Comparison of ENCODE assay signal across 12 cellular contexts in the genomic region with DNA sequence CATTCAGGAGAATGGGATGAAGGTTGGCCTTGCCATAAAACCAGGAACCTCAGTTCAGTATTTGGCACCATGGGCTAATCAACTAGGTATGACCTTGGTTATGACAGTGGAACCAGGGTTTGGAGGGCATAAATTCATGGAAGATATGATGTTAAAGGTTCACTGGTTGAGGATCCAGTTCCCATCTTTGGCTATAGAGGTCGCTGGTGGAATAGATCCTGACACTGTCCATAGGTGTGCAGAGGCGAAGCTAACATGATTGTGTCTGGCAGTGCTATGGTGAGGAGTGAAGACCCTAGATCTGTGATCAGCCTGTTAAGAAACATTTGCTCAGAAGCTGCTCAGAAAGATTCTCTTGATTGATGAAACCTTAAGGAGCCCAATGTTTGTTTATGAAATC. TPM values are rescaled to one million over a fixed set of nuclear protein-coding genes. Genes with fewer than 3 reads are reported as not detected.
DNase-seq lines count a peak whose midpoint lies in the region; ATAC-seq and TF ChIP-seq lines count a peak whose summit lies in the region.
"Had no signal": no experiment of that assay in that cellular context is flagged by ENCODE, and none has a peak within 500 bp of the region (broad histone marks: within the 10 kb centered on the region; RNA-seq: fewer than 3 reads in every experiment).

No MANE protein-coding gene starts in this region.

- H3K27ac Mint-ChIP-seq in IgD-negative memory B cell (peak overlapping the region in 2 of 3 donors; percentile 10 to 44), chondrocyte (ENCODE audit: unreplicated experiment) (no peak overlapping the region)

- no peaks in the 10 kb centered on the region for H3K9me3 Mint-ChIP-seq in IgD-negative memory B cell
- H3K9me3 Mint-ChIP-seq in chondrocyte (ENCODE audit: low read depth): peaks cover 3% of the 10 kb centered on the region

- H3K9me3 ChIP-seq in DND-41 (ENCODE audit: insufficient read depth, low read length, severe bottlenecking) (no peaks in the 10 kb centered on the region), ovary (peaks cover 0 to 3% of the 10 kb centered on the region in 2 donors)
- H3K9me3 ChIP-seq: adrenal gland, stomach had no signal

- H3K4me3 Mint-ChIP-seq in IgD-negative memory B cell (no peak overlapping the region), chondrocyte (ENCODE audit: unreplicated experiment) (no peak overlapping the region)

- H3K4me1 ChIP-seq in DND-41 (ENCODE audit: insufficient read depth, low read length) (peaks cover 25% of the 10 kb centered on the region), ovary (ENCODE audit: insufficient read depth) (peaks cover 8% of the 10 kb centered on the region)

- H3K36me3 ChIP-seq in DND-41 (ENCODE audit: insufficient read depth, low read length) (peaks cover 27% of the 10 kb centered on the region), ovary (no peaks in the 10 kb centered on the region)
- H3K36me3 ChIP-seq: adrenal gland, stomach had no signal

- intact Hi-C loops in ovary (cut with DNase I): no loop called here

- H4K20me1 ChIP-seq in DND-41 (ENCODE audit: insufficient read depth, low read length): peaks cover 17% of the 10 kb centered on the region

- no peak overlapping the region for H3K4me2 ChIP-seq in DND-41 (ENCODE audit: insufficient read depth, low read length)

- H3K36me3 Mint-ChIP-seq in IgD-negative memory B cell (peaks cover 2% of the 10 kb centered on the region), chondrocyte (ENCODE audit: low read depth) (no peaks in the 10 kb centered on the region)

- DNase-seq in DND-41: no peak
- DNase-seq in chondrocyte (ENCODE audit: low spot score): no peak
- peak; percentile 41 to 44 for DNase-seq in lung microvascular endothelial cell (ENCODE audit: low read depth in 2 of 2)
- DNase-seq in NCI-H2081 (lab: John Stamatoyannopoulos, UW): no peak
- DNase-seq in ovary: no peak
- no peak for DNase-seq in GM19240 (ENCODE audit: insufficient read length, low spot score)
- no peak for DNase-seq in KG1 (lab: John Stamatoyannopoulos, UW)
- DNase-seq: MM.1S, NCI-H345, stomach had no signal

- H3K4me3 ChIP-seq in DND-41 (ENCODE audit: low read depth in 1 of 2, low read length in 2 of 2) (no peak overlapping the region), ovary (no peak overlapping the region)
- H3K4me3 ChIP-seq: adrenal gland, stomach had no signal

- H3K27ac ChIP-seq in DND-41 (ENCODE audit: low read length) (no peak overlapping the region), ovary (no peak overlapping the region)
- H3K27ac ChIP-seq: adrenal gland, stomach had no signal

- H3K27me3 Mint-ChIP-seq in IgD-negative memory B cell (no peaks in the 10 kb centered on the region), chondrocyte (ENCODE audit: low read depth) (no peaks in the 10 kb centered on the region)

- no peak for TF ChIP-seq POLR2A in ovary (IDR thresholded peaks at IDR 0.05)

- peak; percentile 40 for TF ChIP-seq CTCF in DND-41 (IDR thresholded peaks at IDR 0.05; ENCODE audit: borderline replicate concordance, extremely low read depth, low read length, poor library complexity, severe bottlenecking)
- peak; percentile 47 for TF ChIP-seq CTCF in chondrocyte (IDR thresholded peaks at IDR 0.05)
- TF ChIP-seq CTCF in ovary (IDR thresholded peaks at IDR 0.05): no peak

- H3K79me2 ChIP-seq in DND-41 (ENCODE audit: insufficient read depth, low read length): peaks cover 95% of the 10 kb centered on the region

- 59 to 65% (median 61%) methylated on average over 2 of the region's 2 CpGs for WGBS in ovary, 3 donors

- TF ChIP-seq EP300 in ovary (IDR thresholded peaks at IDR 0.05): no peak

- no peak for ATAC-seq in DND-41 (ENCODE audit: insufficient read depth, low read depth)

- H3K4me1 Mint-ChIP-seq in IgD-negative memory B cell (peaks cover 6 to 17% (median 11%) of the 10 kb centered on the region in 3 donors), chondrocyte (ENCODE audit: low read depth) (peaks cover 31% of the 10 kb centered on the region)

- no peak overlapping the region for H3K9ac ChIP-seq in DND-41 (ENCODE audit: low read depth, low read length)

- H2AFZ ChIP-seq in DND-41 (ENCODE audit: low read depth, low read length): no peak overlapping the region

- H3K27me3 ChIP-seq in DND-41 (ENCODE audit: insufficient read depth, low read length, poor library complexity) (no peaks in the 10 kb centered on the region), ovary (no peaks in the 10 kb centered on the region)
- H3K27me3 ChIP-seq: adrenal gland, stomach had no signal

RNA-seq across cellular contexts. Expression of gene NF2, which starts 5.7 kb away (rescaled TPM):
- 17.7 TPM for polyA plus RNA-seq in IgD-negative memory B cell
- total RNA-seq in chondrocyte: 73.0 to 90.9 TPM (median 75.0 TPM) in 3 replicates
- total RNA-seq in lung microvascular endothelial cell: 36.6 and 43.3 TPM in 2 replicates
- 10 to 100 TPM; 14.1 to 51.3 (median 34.5) TPM for total RNA-seq in ovary
- polyA plus RNA-seq in ovary: 10 to 100 TPM in 1 of 2 donors, 1 to 10 TPM in 1; 6.8 to 15.5 TPM

RNA-seq across cellular contexts. Expression of gene NIPSNAP1, which starts 28.2 kb away (rescaled TPM):
- polyA plus RNA-seq in IgD-negative memory B cell (41.6 TPM), ovary (10 to 100 TPM; 27.3 to 75.9 TPM)
- total RNA-seq in chondrocyte (33.4 to 40.8 TPM (median 35.3 TPM) in 3 replicates), lung microvascular endothelial cell (14.9 and 35.1 TPM in 2 replicates), ovary (10 to 100 TPM; 18.0 to 39.6 (median 33.9) TPM)

RNA-seq across cellular contexts. Expression of gene THOC5, which starts 55.6 kb away (rescaled TPM):
- 30.1 TPM for polyA plus RNA-seq in IgD-negative memory B cell
- 40.0 to 45.1 TPM (median 42.9 TPM) in 3 replicates for total RNA-seq in chondrocyte
- total RNA-seq in lung microvascular endothelial cell: 21.1 and 23.2 TPM in 2 replicates
- 10 to 100 TPM; 26.2 to 46.1 (median 30.3) TPM for total RNA-seq in ovary
- 10 to 100 TPM; 33.5 to 51.6 TPM for polyA plus RNA-seq in ovary

Comparison
In these comparisons a context has a peak if more than half of its experiments do, and no peak if none do; other contexts are left out.
1. DNase-seq: peak in lung microvascular endothelial cell (2 of 2); none in DND-41 (single experiment), chondrocyte (single experiment), NCI-H2081 (0 of 2), ovary (0 of 5), GM19240 (single experiment) and KG1 (single experiment).
2. CTCF ChIP-seq: peak in DND-41 (single experiment) and chondrocyte (single experiment); none in ovary (0 of 3).